24 cellular contexts compared by ENCODE assay signal in the genomic region with DNA sequence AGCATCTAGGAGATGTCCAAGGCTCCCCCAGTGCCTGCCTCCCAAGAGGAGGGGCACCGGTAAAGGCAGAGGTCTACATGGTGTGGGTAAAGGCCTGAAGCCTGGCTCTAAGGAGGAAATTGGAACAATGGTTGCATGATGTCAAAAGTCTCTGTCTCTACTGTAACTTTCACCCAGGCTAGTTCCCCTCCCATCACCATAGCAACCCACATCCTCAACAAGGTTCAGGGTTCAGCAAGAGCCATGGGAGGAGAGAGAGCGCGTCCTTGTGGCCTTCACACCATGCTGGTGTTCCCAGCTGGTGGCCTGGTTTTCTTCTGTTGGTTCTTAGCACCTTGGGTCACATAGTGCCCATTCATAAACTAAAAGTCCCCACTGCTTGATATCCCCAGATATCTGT.
DNase-seq lines count a peak whose midpoint lies in the region; TF ChIP-seq lines count a peak whose summit lies in the region.
"Had no signal": no experiment of that assay in that cellular context is flagged by ENCODE, and none has a peak within 500 bp of the region (broad histone marks: within the 10 kb centered on the region; RNA-seq: fewer than 3 reads in every experiment).

No MANE protein-coding gene starts in this region.

- H3K4me3 ChIP-seq in endodermal cell (ENCODE audit: low read length) = no peak overlapping the region
- H3K4me3 ChIP-seq in neutrophil (ENCODE audit: low read depth in 1 of 2, low read length in 1 of 2) = no peak overlapping the region
- H3K4me3 ChIP-seq: SJSA1 had no signal

- H3K4me1 Mint-ChIP-seq in endodermal cell = no peaks in the 10 kb centered on the region
- H3K4me1 Mint-ChIP-seq: CD4-positive, CD25-positive, alpha-beta regulatory T cell had no signal

- H3K9me3 ChIP-seq in endodermal cell (ENCODE audit: control insufficient read depth, low read length) (no peaks in the 10 kb centered on the region), neutrophil (no peaks in the 10 kb centered on the region)
- H3K9me3 ChIP-seq: SJSA1 had no signal

- peaks cover 9% of the 10 kb centered on the region for H3K27me3 Mint-ChIP-seq in endodermal cell (ENCODE audit: insufficient read depth)

- peaks cover 6% of the 10 kb centered on the region for H3K9me3 Mint-ChIP-seq in endodermal cell

- H3K4me1 ChIP-seq in endodermal cell (ENCODE audit: control insufficient read depth, insufficient read depth, low read length) (no peaks in the 10 kb centered on the region), neutrophil (ENCODE audit: control insufficient read depth in 1 of 2, insufficient read depth in 1 of 2, low read depth in 1 of 2, low read length in 1 of 2) (peaks cover 35 to 43% of the 10 kb centered on the region in 2 experiments)

- H3K27me3 ChIP-seq in endodermal cell (ENCODE audit: control insufficient read depth, insufficient read depth, low read length, poor library complexity, severe bottlenecking) (no peaks in the 10 kb centered on the region), neutrophil (no peaks in the 10 kb centered on the region)
- H3K27me3 ChIP-seq: SJSA1 had no signal

- TF ChIP-seq CTCF in endodermal cell (conservative IDR thresholded peaks at IDR 0.05) (no peak), neutrophil (IDR thresholded peaks at IDR 0.05) (no peak)

- H3K36me3 ChIP-seq in endodermal cell (ENCODE audit: control insufficient read depth, insufficient read depth, low read length) (no peaks in the 10 kb centered on the region), neutrophil (no peaks in the 10 kb centered on the region)
- H3K36me3 ChIP-seq: SJSA1 had no signal

- H3K36me3 Mint-ChIP-seq in endodermal cell (ENCODE audit: low read depth) = no peaks in the 10 kb centered on the region
- H3K36me3 Mint-ChIP-seq: CD4-positive, CD25-positive, alpha-beta regulatory T cell had no signal

- H3K27ac ChIP-seq in endodermal cell (ENCODE audit: low read depth, low read length) (no peak overlapping the region), neutrophil (peak overlapping the region; percentile 50)
- H3K27ac ChIP-seq: HL-60, SJSA1 had no signal

- DNase-seq in NOMO-1 treated with DMSO at 0.1 percent for 48 hours (lab: John Stamatoyannopoulos, UW; ENCODE audit: unreplicated experiment) (peak; percentile 9), NOMO-1 treated with dmso at 0.1 percent for 144 hours (lab: John Stamatoyannopoulos, UW; ENCODE audit: unreplicated experiment) (no peak), NAMALWA (ENCODE audit: low spot score) (peak; percentile 1), endodermal cell (peak; percentile 49), HEK293T (ENCODE audit: extremely low spot score) (no peak), AG08396 (ENCODE audit: low spot score) (no peak), NCI-H2171 (lab: John Stamatoyannopoulos, UW) (no peak)
- DNase-seq: 8988T; ACHN; DMS153; DND-41; NCI-H1048; NCI-H1417 treated with DMSO at 0.1 percent for 48 hours; NCI-H1694 treated with DMSO at 0.1 percent for 48 hours; NCI-H2081; NCI-H526; NCI-H82; NK-92 treated with Interleukin-12 subunit alpha and Interleukin-12 subunit beta, amount 100 ng/mL, for 24 hours; Right ventricle myocardium superior; RPMI8226 had no signal

- CTCF ChIA-PET in HEK293T (lab: Yijun Ruan, JAX) = no interaction called here

- no peak overlapping the region for H3K27ac Mint-ChIP-seq in endodermal cell
- H3K27ac Mint-ChIP-seq: CD4-positive, CD25-positive, alpha-beta regulatory T cell had no signal

- WGBS in endodermal cell (ENCODE audit: insufficient coverage in 1 of 2, insufficient read length in 1 of 2), 2 experiments = 90% methylated on average over 3 of the region's 3 CpGs; no CpG with 5 or more reads in 1 of the 2 experiments

- H3K9ac ChIP-seq in endodermal cell (ENCODE audit: extremely low read depth, low read length, poor library complexity, severe bottlenecking) = no peak overlapping the region

- POLR2A ChIA-PET in HEK293T (lab: Yijun Ruan, JAX) = no interaction called here

- H3K4me3 Mint-ChIP-seq in endodermal cell = no peak overlapping the region
- H3K4me3 Mint-ChIP-seq: CD4-positive, CD25-positive, alpha-beta regulatory T cell had no signal

TF ChIP-seq in HEK293T, 16 proteins besides CTCF, POLR2A, EP300 and RAD21:
- TF ChIP-seq L3MBTL2 (conservative IDR thresholded peaks at IDR 0.05) (no peak), FOXK2 (IDR thresholded peaks at IDR 0.05) (no peak), SP1 (IDR thresholded peaks at IDR 0.05) (no peak), CTBP1 (IDR thresholded peaks at IDR 0.05; ENCODE audit: borderline replicate concordance) (no peak), FOXA1 (IDR thresholded peaks at IDR 0.05) (no peak), TARDBP (IDR thresholded peaks at IDR 0.05) (no peak), PKNOX1 (IDR thresholded peaks at IDR 0.05) (no peak), BHLHE40 (IDR thresholded peaks at IDR 0.05; ENCODE audit: borderline replicate concordance) (no peak), LEF1 (IDR thresholded peaks at IDR 0.05; ENCODE audit: borderline replicate concordance) (no peak), FOXM1 (IDR thresholded peaks at IDR 0.05; ENCODE audit: borderline replicate concordance) (no peak), ZNF384 (IDR thresholded peaks at IDR 0.05) (no peak), NFRKB (IDR thresholded peaks at IDR 0.05) (no peak), SUZ12 (IDR thresholded peaks at IDR 0.05) (no peak), ARNT (IDR thresholded peaks at IDR 0.05) (no peak)
TF ChIP-seq in HEK293T: peak in this region for 0.

Comparison
In these comparisons a context has a peak if more than half of its experiments do, and no peak if none do; other contexts are left out.
1. DNase-seq: peak in NOMO-1 treated with DMSO at 0.1 percent for 48 hours (single experiment), NAMALWA (single experiment) and endodermal cell (single experiment); none in NOMO-1 treated with dmso at 0.1 percent for 144 hours (single experiment), HEK293T (single experiment), AG08396 (single experiment) and NCI-H2171 (single experiment).